9 cellular contexts compared by ENCODE assay signal in genomic region chr12:64088431-64089349, GRCh38.
A peak's percentile ranks its signal among the peaks of the same experiment; 100 is the strongest.
DNase-seq lines count a peak whose midpoint lies in the region; ATAC-seq and TF ChIP-seq lines count a peak whose summit lies in the region.
"Had no signal": no experiment of that assay in that cellular context is flagged by ENCODE, and none has a peak within 500 bp of the region (broad histone marks: within the 10 kb centered on the region; RNA-seq: fewer than 3 reads in every experiment).

No MANE protein-coding gene starts in this region.

- H3K27ac ChIP-seq in SJCRH30, result peak overlapping the region; percentile 22
- H3K27ac ChIP-seq: C4-2B had no signal

- H3K4me3 Mint-ChIP-seq in osteocyte (ENCODE audit: unreplicated experiment), result no peak overlapping the region

- no peak overlapping the region for H3K4me3 ChIP-seq in SJCRH30

- no peaks in the 10 kb centered on the region for H3K9me3 Mint-ChIP-seq in osteocyte (ENCODE audit: unreplicated experiment)

- no peak for ATAC-seq in GM18870 (IDR thresholded peaks at IDR 0.05; ENCODE audit: unreplicated experiment)
- ATAC-seq in GM21381 (IDR thresholded peaks at IDR 0.05; ENCODE audit: unreplicated experiment), result no peak

- H3K27me3 ChIP-seq in SJCRH30, result no peaks in the 10 kb centered on the region

- H3K27me3 Mint-ChIP-seq in osteocyte (ENCODE audit: unreplicated experiment), result no peaks in the 10 kb centered on the region

- DNase-seq in NCI-H748 (lab: John Stamatoyannopoulos, UW; ENCODE audit: unreplicated experiment), result peak; percentile 29
- no peak for DNase-seq in NCI-H748 treated with DMSO at 0.1 percent for 48 hours (lab: John Stamatoyannopoulos, UW)
- DNase-seq in SJCRH30, result peak; percentile 67 to 73
- DNase-seq in fibroblast of the conjunctiva (ENCODE audit: low read depth), result peak; percentile 88
- DNase-seq in osteocyte (ENCODE audit: extremely low spot score, unreplicated experiment), result no peak
- no peak for DNase-seq in activated CD4-positive, alpha-beta T cell treated with anti-CD3 and anti-CD28 coated beads, Interleukin-2, amount 50 U/mL, for 1 hour

- peaks cover 19% of the 10 kb centered on the region for H3K4me1 Mint-ChIP-seq in osteocyte (ENCODE audit: unreplicated experiment)

- H3K36me3 ChIP-seq in SJCRH30, result 0 out of 2 replicates have a peak, but pooled peaks cover under 1% of the 10 kb centered on the region

- peaks cover 7% of the 10 kb centered on the region for H3K36me3 Mint-ChIP-seq in osteocyte (ENCODE audit: unreplicated experiment)

- H3K9me3 ChIP-seq in SJCRH30 (replicated peaks), result no peaks in the 10 kb centered on the region

- H3K27ac Mint-ChIP-seq in osteocyte (ENCODE audit: unreplicated experiment), result peak overlapping the region; percentile 47

- TF ChIP-seq CTCF in osteocyte (IDR thresholded peaks at IDR 0.05), result no peak

- H3K4me1 ChIP-seq in SJCRH30, result peaks cover 33% of the 10 kb centered on the region

Comparison
In these comparisons a context has a peak if more than half of its experiments do, and no peak if none do; other contexts are left out.
1. DNase-seq: peak in NCI-H748 (single experiment), SJCRH30 (2 of 2) and fibroblast of the conjunctiva (single experiment); none in NCI-H748 treated with DMSO at 0.1 percent for 48 hours (single experiment), osteocyte (single experiment) and activated CD4-positive, alpha-beta T cell treated with anti-CD3 and anti-CD28 coated beads, Interleukin-2, amount 50 U/mL, for 1 hour (single experiment).